Comparison of ENCODE assay signal across 18 cellular contexts in genomic region chr1:93155335-93155734, GRCh38. TPM values are rescaled to one million over a fixed set of nuclear protein-coding genes. Genes with fewer than 3 reads are reported as not detected.
DNase-seq lines count a peak whose midpoint lies in the region; ATAC-seq and TF ChIP-seq lines count a peak whose summit lies in the region.
"Had no signal": no experiment of that assay in that cellular context is flagged by ENCODE, and none has a peak within 500 bp of the region (broad histone marks: within the 10 kb centered on the region; RNA-seq: fewer than 3 reads in every experiment).

No MANE protein-coding gene starts in this region.

- no peak for DNase-seq in activated CD4-positive, alpha-beta T cell treated with anti-CD3 and anti-CD28 coated beads, Interleukin-2, amount 10 ng/mL, durations not matched to agents 7 days and 5 days
- DNase-seq in activated CD4-positive, alpha-beta T cell treated with anti-CD3 and anti-CD28 coated beads, Interleukin-2, amount 10 ng/mL, durations not matched to agents 24 days and 14 days: no peak
- DNase-seq in KBM-7 (peak; percentile 37), mucosa of descending colon (no peak)
- DNase-seq in activated naive CD8-positive, alpha-beta T cell treated with anti-CD3 and anti-CD28 coated beads, Interleukin-2, amount 10 ng/mL, durations not matched to agents 7 days and 5 days: no peak
- no peak for DNase-seq in natural killer cell treated with Interleukin-12 subunit alpha and Interleukin-12 subunit beta and Interleukin-15 and Interleukin-18, amount 100 ng/mL, for 72 hours (ENCODE audit: low spot score)
- no peak for DNase-seq in stimulated activated naive B cell treated with anti-CD40 and anti-IgM and Interleukin-4, amounts not matched to agents 10 μg/mL and 1 μg/mL and 100 μg/mL, for 72 hours
- DNase-seq: activated CD8-positive, alpha-beta memory T cell treated with anti-CD3 and anti-CD28 coated beads, Interleukin-2, amount 50 U/mL, for 4 hours; amygdala; erythroblast; head of caudate nucleus; NCI-H748 treated with DMSO at 0.1 percent for 48 hours; occipital lobe; stimulated activated CD4-positive, alpha-beta T cell treated with anti-CD3 and anti-CD28 coated beads, Interleukin-4, amount 100 ng/mL, for 4 hours had no signal

- no peaks in the 10 kb centered on the region for H3K36me3 ChIP-seq in mucosa of descending colon (ENCODE audit: low read depth)

- H3K27me3 Mint-ChIP-seq in activated CD4-positive, alpha-beta T cell treated with anti-CD3 and anti-CD28 coated beads, Interleukin-2, amount 10 ng/mL, durations not matched to agents 7 days and 5 days: no peaks in the 10 kb centered on the region
- H3K27me3 Mint-ChIP-seq in activated CD4-positive, alpha-beta T cell treated with anti-CD3 and anti-CD28 coated beads, Interleukin-2, amount 10 ng/mL, durations not matched to agents 24 days and 14 days: no peaks in the 10 kb centered on the region
- no peaks in the 10 kb centered on the region for H3K27me3 Mint-ChIP-seq in activated naive CD8-positive, alpha-beta T cell treated with anti-CD3 and anti-CD28 coated beads, Interleukin-2, amount 10 ng/mL, durations not matched to agents 7 days and 5 days
- H3K27me3 Mint-ChIP-seq in natural killer cell treated with Interleukin-12 subunit alpha and Interleukin-12 subunit beta and Interleukin-15 and Interleukin-18, amount 100 ng/mL, for 72 hours: no peaks in the 10 kb centered on the region
- H3K27me3 Mint-ChIP-seq in stimulated activated naive B cell treated with anti-CD40 and anti-IgM and Interleukin-4, amounts not matched to agents 10 μg/mL and 1 μg/mL and 100 μg/mL, for 72 hours: no peaks in the 10 kb centered on the region

- no peaks in the 10 kb centered on the region for H3K4me1 ChIP-seq in mucosa of descending colon (ENCODE audit: low read depth)

- peak overlapping the region; percentile 0 for H3K4me3 Mint-ChIP-seq in activated CD4-positive, alpha-beta T cell treated with anti-CD3 and anti-CD28 coated beads, Interleukin-2, amount 10 ng/mL, durations not matched to agents 7 days and 5 days
- H3K4me3 Mint-ChIP-seq in activated CD4-positive, alpha-beta T cell treated with anti-CD3 and anti-CD28 coated beads, Interleukin-2, amount 10 ng/mL, durations not matched to agents 24 days and 14 days: no peak overlapping the region
- H3K4me3 Mint-ChIP-seq in activated naive CD8-positive, alpha-beta T cell treated with anti-CD3 and anti-CD28 coated beads, Interleukin-2, amount 10 ng/mL, durations not matched to agents 7 days and 5 days: peak overlapping the region; percentile 26
- H3K4me3 Mint-ChIP-seq in natural killer cell treated with Interleukin-12 subunit alpha and Interleukin-12 subunit beta and Interleukin-15 and Interleukin-18, amount 100 ng/mL, for 72 hours: no peak overlapping the region
- no peak overlapping the region for H3K4me3 Mint-ChIP-seq in stimulated activated naive B cell treated with anti-CD40 and anti-IgM and Interleukin-4, amounts not matched to agents 10 μg/mL and 1 μg/mL and 100 μg/mL, for 72 hours

- POLR2A ChIA-PET in activated CD4-positive, alpha-beta T cell treated with anti-CD3 and anti-CD28 coated beads, Interleukin-2, amount 10 ng/mL, durations not matched to agents 7 days and 5 days (lab: Charles Lee): interaction anchor here (0.6 kb wide), 1 partner anchor 59 kb away, joined by 11 read pairs; no protein-coding TSS in a partner anchor
- POLR2A ChIA-PET in activated naive CD8-positive, alpha-beta T cell treated with anti-CD3 and anti-CD28 coated beads, Interleukin-2, amount 10 ng/mL, durations not matched to agents 7 days and 5 days (lab: Charles Lee): no interaction called here

- H3K4me1 Mint-ChIP-seq in activated CD4-positive, alpha-beta T cell treated with anti-CD3 and anti-CD28 coated beads, Interleukin-2, amount 10 ng/mL, durations not matched to agents 7 days and 5 days: peaks cover 13% of the 10 kb centered on the region
- H3K4me1 Mint-ChIP-seq in activated CD4-positive, alpha-beta T cell treated with anti-CD3 and anti-CD28 coated beads, Interleukin-2, amount 10 ng/mL, durations not matched to agents 24 days and 14 days: peaks cover 13% of the 10 kb centered on the region
- H3K4me1 Mint-ChIP-seq in activated naive CD8-positive, alpha-beta T cell treated with anti-CD3 and anti-CD28 coated beads, Interleukin-2, amount 10 ng/mL, durations not matched to agents 7 days and 5 days: peaks cover 14% of the 10 kb centered on the region
- H3K4me1 Mint-ChIP-seq in natural killer cell treated with Interleukin-12 subunit alpha and Interleukin-12 subunit beta and Interleukin-15 and Interleukin-18, amount 100 ng/mL, for 72 hours (ENCODE audit: low read depth in 2 of 2): peaks cover 5 to 15% of the 10 kb centered on the region in 2 donors
- peaks cover 2 to 5% of the 10 kb centered on the region in 2 donors for H3K4me1 Mint-ChIP-seq in stimulated activated naive B cell treated with anti-CD40 and anti-IgM and Interleukin-4, amounts not matched to agents 10 μg/mL and 1 μg/mL and 100 μg/mL, for 72 hours

- intact Hi-C loops in activated CD4-positive, alpha-beta T cell treated with anti-CD3 and anti-CD28 coated beads, Interleukin-2, amount 10 ng/mL, durations not matched to agents 24 days and 14 days (cut with micrococcal nuclease): no loop called here
- intact Hi-C loops in mucosa of descending colon (cut with DNase I, micrococcal nuclease): no loop called here

- CTCF ChIA-PET in activated CD4-positive, alpha-beta T cell treated with anti-CD3 and anti-CD28 coated beads, Interleukin-2, amount 10 ng/mL, durations not matched to agents 7 days and 5 days (lab: Charles Lee): interaction anchor here (0.6 to 1.3 kb wide), 4 partner anchors 12 to 404 kb away, joined by 3 to 5 read pairs (median 3); no protein-coding TSS in a partner anchor

- ATAC-seq in activated naive CD8-positive, alpha-beta T cell treated with anti-CD3 and anti-CD28 coated beads, Interleukin-2, amount 10 ng/mL, durations not matched to agents 7 days and 5 days (ENCODE audit: low read depth): peak; percentile 83
- peak; percentile 45 to 62 for ATAC-seq in natural killer cell treated with Interleukin-12 subunit alpha and Interleukin-12 subunit beta and Interleukin-15 and Interleukin-18, amount 100 ng/mL, for 72 hours
- ATAC-seq in GM21717 (IDR thresholded peaks at IDR 0.05; ENCODE audit: unreplicated experiment): no peak
- no peak for ATAC-seq in mucosa of descending colon
- ATAC-seq in stimulated activated naive B cell treated with anti-CD40 and anti-IgM and Interleukin-4, amounts not matched to agents 10 μg/mL and 1 μg/mL and 100 μg/mL, for 72 hours (replicated peaks): no peak
- ATAC-seq: GM12878, Panc1, SK-N-SH treated with all-trans-retinoic acid at 6 μM for 48 hours had no signal

- H3K27ac Mint-ChIP-seq in activated CD4-positive, alpha-beta T cell treated with anti-CD3 and anti-CD28 coated beads, Interleukin-2, amount 10 ng/mL, durations not matched to agents 7 days and 5 days: no peak overlapping the region
- H3K27ac Mint-ChIP-seq in activated CD4-positive, alpha-beta T cell treated with anti-CD3 and anti-CD28 coated beads, Interleukin-2, amount 10 ng/mL, durations not matched to agents 24 days and 14 days: no peak overlapping the region
- H3K27ac Mint-ChIP-seq in activated naive CD8-positive, alpha-beta T cell treated with anti-CD3 and anti-CD28 coated beads, Interleukin-2, amount 10 ng/mL, durations not matched to agents 7 days and 5 days: peak overlapping the region; percentile 36
- H3K27ac Mint-ChIP-seq in natural killer cell treated with Interleukin-12 subunit alpha and Interleukin-12 subunit beta and Interleukin-15 and Interleukin-18, amount 100 ng/mL, for 72 hours: peak overlapping the region; percentile 25 to 31
- H3K27ac Mint-ChIP-seq in stimulated activated naive B cell treated with anti-CD40 and anti-IgM and Interleukin-4, amounts not matched to agents 10 μg/mL and 1 μg/mL and 100 μg/mL, for 72 hours: no peak overlapping the region

- in situ Hi-C loops in KBM-7 (cut with MboI; ENCODE audit: low pct_unique_long_range_greater_than_20kb, low sequenced_read_pairs): no loop called here

- no peak for TF ChIP-seq CTCF in mucosa of descending colon (IDR thresholded peaks at IDR 0.05)

- H3K9me3 ChIP-seq in mucosa of descending colon: no peaks in the 10 kb centered on the region

- H3K4me3 ChIP-seq in mucosa of descending colon: no peak overlapping the region
- H3K4me3 ChIP-seq: GM12878 had no signal

- no peaks in the 10 kb centered on the region for H3K9me3 Mint-ChIP-seq in activated CD4-positive, alpha-beta T cell treated with anti-CD3 and anti-CD28 coated beads, Interleukin-2, amount 10 ng/mL, durations not matched to agents 7 days and 5 days
- H3K9me3 Mint-ChIP-seq in activated CD4-positive, alpha-beta T cell treated with anti-CD3 and anti-CD28 coated beads, Interleukin-2, amount 10 ng/mL, durations not matched to agents 24 days and 14 days: no peaks in the 10 kb centered on the region
- no peaks in the 10 kb centered on the region for H3K9me3 Mint-ChIP-seq in activated naive CD8-positive, alpha-beta T cell treated with anti-CD3 and anti-CD28 coated beads, Interleukin-2, amount 10 ng/mL, durations not matched to agents 7 days and 5 days
- no peaks in the 10 kb centered on the region for H3K9me3 Mint-ChIP-seq in natural killer cell treated with Interleukin-12 subunit alpha and Interleukin-12 subunit beta and Interleukin-15 and Interleukin-18, amount 100 ng/mL, for 72 hours
- no peaks in the 10 kb centered on the region for H3K9me3 Mint-ChIP-seq in stimulated activated naive B cell treated with anti-CD40 and anti-IgM and Interleukin-4, amounts not matched to agents 10 μg/mL and 1 μg/mL and 100 μg/mL, for 72 hours

- H3K36me3 Mint-ChIP-seq in activated CD4-positive, alpha-beta T cell treated with anti-CD3 and anti-CD28 coated beads, Interleukin-2, amount 10 ng/mL, durations not matched to agents 7 days and 5 days (ENCODE audit: low read depth): peaks cover 39% of the 10 kb centered on the region
- peaks cover 37% of the 10 kb centered on the region for H3K36me3 Mint-ChIP-seq in activated CD4-positive, alpha-beta T cell treated with anti-CD3 and anti-CD28 coated beads, Interleukin-2, amount 10 ng/mL, durations not matched to agents 24 days and 14 days (ENCODE audit: low read depth)
- peaks cover 25% of the 10 kb centered on the region for H3K36me3 Mint-ChIP-seq in activated naive CD8-positive, alpha-beta T cell treated with anti-CD3 and anti-CD28 coated beads, Interleukin-2, amount 10 ng/mL, durations not matched to agents 7 days and 5 days
- H3K36me3 Mint-ChIP-seq in natural killer cell treated with Interleukin-12 subunit alpha and Interleukin-12 subunit beta and Interleukin-15 and Interleukin-18, amount 100 ng/mL, for 72 hours: peaks cover 12% of the 10 kb centered on the region
- peaks cover 13 to 20% of the 10 kb centered on the region in 2 donors for H3K36me3 Mint-ChIP-seq in stimulated activated naive B cell treated with anti-CD40 and anti-IgM and Interleukin-4, amounts not matched to agents 10 μg/mL and 1 μg/mL and 100 μg/mL, for 72 hours

RNA-seq across cellular contexts. Expression of gene TMED5, which starts 24.9 kb away (rescaled TPM):
- total RNA-seq in activated CD4-positive, alpha-beta T cell treated with anti-CD3 and anti-CD28 coated beads, Interleukin-2, amount 10 ng/mL, durations not matched to agents 7 days and 5 days: 10 to 100 TPM; 42.6 to 44.7 TPM
- total RNA-seq in activated CD4-positive, alpha-beta T cell treated with anti-CD3 and anti-CD28 coated beads, Interleukin-2, amount 10 ng/mL, durations not matched to agents 24 days and 14 days: 43.1 and 44.7 TPM in 2 replicates
- total RNA-seq in activated naive CD8-positive, alpha-beta T cell treated with anti-CD3 and anti-CD28 coated beads, Interleukin-2, amount 10 ng/mL, durations not matched to agents 7 days and 5 days: 10 to 100 TPM; 48.2 to 52.3 TPM
- 10 to 100 TPM; 62.7 to 88.5 TPM for total RNA-seq in natural killer cell treated with Interleukin-12 subunit alpha and Interleukin-12 subunit beta and Interleukin-15 and Interleukin-18, amount 100 ng/mL, for 72 hours
- 10 to 100 TPM; 45.1 to 47.6 (median 45.7) TPM for total RNA-seq in mucosa of descending colon

RNA-seq across cellular contexts. Expression of gene CCDC18, which starts 25.2 kb away (rescaled TPM):
- 10 to 100 TPM; 31.3 to 33.1 TPM for total RNA-seq in activated CD4-positive, alpha-beta T cell treated with anti-CD3 and anti-CD28 coated beads, Interleukin-2, amount 10 ng/mL, durations not matched to agents 7 days and 5 days
- 16.4 and 17.9 TPM in 2 replicates for total RNA-seq in activated CD4-positive, alpha-beta T cell treated with anti-CD3 and anti-CD28 coated beads, Interleukin-2, amount 10 ng/mL, durations not matched to agents 24 days and 14 days
- total RNA-seq in activated naive CD8-positive, alpha-beta T cell treated with anti-CD3 and anti-CD28 coated beads, Interleukin-2, amount 10 ng/mL, durations not matched to agents 7 days and 5 days: 10 to 100 TPM; 25.2 to 29.2 TPM
- total RNA-seq in natural killer cell treated with Interleukin-12 subunit alpha and Interleukin-12 subunit beta and Interleukin-15 and Interleukin-18, amount 100 ng/mL, for 72 hours: 10 to 100 TPM; 16.6 to 35.0 TPM
- total RNA-seq in mucosa of descending colon: 1 to 10 TPM; 2.7 to 7.7 (median 3.2) TPM

Comparison
In these comparisons a context has a peak if more than half of its experiments do, and no peak if none do; other contexts are left out.
1. H3K4me3 Mint-ChIP-seq: peak in activated CD4-positive, alpha-beta T cell treated with anti-CD3 and anti-CD28 coated beads, Interleukin-2, amount 10 ng/mL, durations not matched to agents 7 days and 5 days (single experiment) and activated naive CD8-positive, alpha-beta T cell treated with anti-CD3 and anti-CD28 coated beads, Interleukin-2, amount 10 ng/mL, durations not matched to agents 7 days and 5 days (single experiment); none in activated CD4-positive, alpha-beta T cell treated with anti-CD3 and anti-CD28 coated beads, Interleukin-2, amount 10 ng/mL, durations not matched to agents 24 days and 14 days (single experiment), natural killer cell treated with Interleukin-12 subunit alpha and Interleukin-12 subunit beta and Interleukin-15 and Interleukin-18, amount 100 ng/mL, for 72 hours (single experiment) and stimulated activated naive B cell treated with anti-CD40 and anti-IgM and Interleukin-4, amounts not matched to agents 10 μg/mL and 1 μg/mL and 100 μg/mL, for 72 hours (0 of 2).
2. H3K27ac Mint-ChIP-seq: peak in activated naive CD8-positive, alpha-beta T cell treated with anti-CD3 and anti-CD28 coated beads, Interleukin-2, amount 10 ng/mL, durations not matched to agents 7 days and 5 days (single experiment) and natural killer cell treated with Interleukin-12 subunit alpha and Interleukin-12 subunit beta and Interleukin-15 and Interleukin-18, amount 100 ng/mL, for 72 hours (2 of 2); none in activated CD4-positive, alpha-beta T cell treated with anti-CD3 and anti-CD28 coated beads, Interleukin-2, amount 10 ng/mL, durations not matched to agents 7 days and 5 days (single experiment), activated CD4-positive, alpha-beta T cell treated with anti-CD3 and anti-CD28 coated beads, Interleukin-2, amount 10 ng/mL, durations not matched to agents 24 days and 14 days (single experiment) and stimulated activated naive B cell treated with anti-CD40 and anti-IgM and Interleukin-4, amounts not matched to agents 10 μg/mL and 1 μg/mL and 100 μg/mL, for 72 hours (single experiment).
3. ATAC-seq: peak in activated naive CD8-positive, alpha-beta T cell treated with anti-CD3 and anti-CD28 coated beads, Interleukin-2, amount 10 ng/mL, durations not matched to agents 7 days and 5 days (single experiment) and natural killer cell treated with Interleukin-12 subunit alpha and Interleukin-12 subunit beta and Interleukin-15 and Interleukin-18, amount 100 ng/mL, for 72 hours (2 of 2); none in GM21717 (single experiment), mucosa of descending colon (single experiment) and stimulated activated naive B cell treated with anti-CD40 and anti-IgM and Interleukin-4, amounts not matched to agents 10 μg/mL and 1 μg/mL and 100 μg/mL, for 72 hours (0 of 2).